ENCODE assay signal across 1 cellular context in genomic region chr16:57299719-57300386, GRCh38.
TF ChIP-seq lines count a peak whose summit lies in the region.

No MANE protein-coding gene starts in this region.

TF ChIP-seq in HepG2, 621 proteins besides CTCF, POLR2A, EP300 and RAD21 (continued from another document and continues in another):
- TF ChIP-seq ZNF20 (CRISPR knock-in tag; IDR thresholded peaks at IDR 0.05) (no peak; the same call in 1 of the 2 replicates), NR0B2 (CRISPR knock-in tag; IDR thresholded peaks at IDR 0.05) (peak; percentile 39; the same call in 1 of the 2 replicates), BATF2 (CRISPR knock-in tag; IDR thresholded peaks at IDR 0.05) (no peak), PPARG (CRISPR knock-in tag; conservative IDR thresholded peaks at IDR 0.05) (peak; percentile 73; the same call in 1 of the 2 replicates), ZNF564 (CRISPR knock-in tag; IDR thresholded peaks at IDR 0.05) (peak; percentile 83; the same call in 1 of the 2 replicates), NCOA5 (CRISPR knock-in tag; IDR thresholded peaks at IDR 0.05) (no peak), SMYD3 (CRISPR knock-in tag; IDR thresholded peaks at IDR 0.05) (no peak), ZNF143 (CRISPR knock-in tag; IDR thresholded peaks at IDR 0.05) (no peak), ZNF383 (CRISPR knock-in tag; IDR thresholded peaks at IDR 0.05; ENCODE audit: borderline replicate concordance) (no peak; the same call in 1 of the 2 replicates), ZFP1 (CRISPR knock-in tag; IDR thresholded peaks at IDR 0.05) (no peak; the same call in 1 of the 2 replicates), RFXANK (CRISPR knock-in tag; IDR thresholded peaks at IDR 0.05) (peak; percentile 71; the same call in 1 of the 2 replicates), ZNF660 (CRISPR knock-in tag; IDR thresholded peaks at IDR 0.05; ENCODE audit: borderline replicate concordance, low read depth) (no peak), ARNT2 (CRISPR knock-in tag; IDR thresholded peaks at IDR 0.05; ENCODE audit: low read depth) (peak; percentile 80; the same call in 1 of the 2 replicates), ZNF282 (IDR thresholded peaks at IDR 0.05; ENCODE audit: partially characterized antibody) (no peak), ZNF749 (CRISPR knock-in tag; IDR thresholded peaks at IDR 0.05; ENCODE audit: borderline replicate concordance) (no peak; the same call in 1 of the 2 replicates), ZBTB42 (CRISPR knock-in tag; IDR thresholded peaks at IDR 0.05) (peak; percentile 61; the same call in 1 of the 2 replicates), ATF5 (CRISPR knock-in tag; IDR thresholded peaks at IDR 0.05; ENCODE audit: low read depth) (no peak), ZBTB33 (CRISPR knock-in tag; IDR thresholded peaks at IDR 0.05) (peak; percentile 52; the same call in 1 of the 2 replicates), CBX1 (IDR thresholded peaks at IDR 0.05; ENCODE audit: low read depth) (peak; percentile 74), ZNF382 (CRISPR knock-in tag; IDR thresholded peaks at IDR 0.05; ENCODE audit: borderline replicate concordance) (no peak), NR2F6 (IDR thresholded peaks at IDR 0.05) (no peak; the same call in 1 of the 2 replicates), NR2F6 (CRISPR knock-in tag; IDR thresholded peaks at IDR 0.05) (peak; percentile 73), ZNF746 (CRISPR knock-in tag; IDR thresholded peaks at IDR 0.05) (no peak; the same call in 1 of the 2 replicates), ZNF558 (CRISPR knock-in tag; IDR thresholded peaks at IDR 0.05; ENCODE audit: borderline replicate concordance) (peak; percentile 91), ZBTB7B (CRISPR knock-in tag; IDR thresholded peaks at IDR 0.05) (peak; percentile 67), CENPBD1 (CRISPR knock-in tag; IDR thresholded peaks at IDR 0.05; ENCODE audit: borderline replicate concordance, low read depth) (peak; percentile 95; the same call in 1 of the 2 replicates), ZIK1 (CRISPR knock-in tag; IDR thresholded peaks at IDR 0.05; ENCODE audit: borderline replicate concordance, low read depth) (no peak), MAZ (IDR thresholded peaks at IDR 0.05; ENCODE audit: borderline replicate concordance, low read depth, low read length) (no peak), MAZ (CRISPR knock-in tag; IDR thresholded peaks at IDR 0.05; ENCODE audit: low read depth) (no peak; the same call in none of the 2 replicates), JARID2 (CRISPR knock-in tag; IDR thresholded peaks at IDR 0.05; ENCODE audit: insufficient replicate concordance) (no peak), ZZZ3 (CRISPR knock-in tag; IDR thresholded peaks at IDR 0.05; ENCODE audit: borderline replicate concordance) (no peak), SUZ12 (IDR thresholded peaks at IDR 0.05; ENCODE audit: low read depth, low read length) (no peak), ZNF605 (CRISPR knock-in tag; IDR thresholded peaks at IDR 0.05) (peak; percentile 88), REPIN1 (CRISPR knock-in tag; IDR thresholded peaks at IDR 0.05; ENCODE audit: borderline replicate concordance, low read depth) (peak; percentile 65; the same call in 1 of the 2 replicates), ZXDC (CRISPR knock-in tag; IDR thresholded peaks at IDR 0.05) (peak; percentile 81; the same call in 1 of the 2 replicates), MAFK (conservative IDR thresholded peaks at IDR 0.05 in 1 of 2, IDR thresholded peaks at IDR 0.05 in 1 of 2; ENCODE audit: low read length in 2 of 2) (no peak), CERS6 (CRISPR knock-in tag; IDR thresholded peaks at IDR 0.05) (no peak; the same call in 1 of the 2 replicates), GATAD2A (CRISPR knock-in tag; IDR thresholded peaks at IDR 0.05) (peak; percentile 69), ATRX (CRISPR knock-in tag; IDR thresholded peaks at IDR 0.05; ENCODE audit: borderline replicate concordance) (no peak), HMG20A (CRISPR knock-in tag; IDR thresholded peaks at IDR 0.05; ENCODE audit: borderline replicate concordance) (peak; percentile 18; the same call in 1 of the 2 replicates), SKI (IDR thresholded peaks at IDR 0.05; ENCODE audit: partially characterized antibody) (peak; percentile 79), TRAFD1 (CRISPR knock-in tag; IDR thresholded peaks at IDR 0.05; ENCODE audit: borderline replicate concordance) (no peak), THAP7 (CRISPR knock-in tag; IDR thresholded peaks at IDR 0.05) (no peak), MTA3 (CRISPR knock-in tag; IDR thresholded peaks at IDR 0.05) (no peak), RARA (CRISPR knock-in tag; IDR thresholded peaks at IDR 0.05) (peak; percentile 56; the same call in 1 of the 2 replicates), ZNF740 (CRISPR knock-in tag; IDR thresholded peaks at IDR 0.05) (no peak; the same call in 1 of the 2 replicates), NRL (CRISPR knock-in tag; IDR thresholded peaks at IDR 0.05; ENCODE audit: borderline replicate concordance) (0 out of 2 replicates have a peak, but pooled peaks have one; percentile 21), ZBTB4 (CRISPR knock-in tag; IDR thresholded peaks at IDR 0.05; ENCODE audit: borderline replicate concordance) (no peak), POLR2AphosphoS5 (IDR thresholded peaks at IDR 0.05; ENCODE audit: low read depth, low read length) (no peak), SMARCE1 (IDR thresholded peaks at IDR 0.05; ENCODE audit: borderline replicate concordance) (no peak), GATAD1 (CRISPR knock-in tag; IDR thresholded peaks at IDR 0.05) (peak; percentile 33; the same call in 1 of the 2 replicates), SPEN (CRISPR knock-in tag; IDR thresholded peaks at IDR 0.05; ENCODE audit: low read depth) (no peak), RFX5 (IDR thresholded peaks at IDR 0.05; ENCODE audit: low read depth, low read length) (peak; percentile 52; the same call in 1 of the 2 replicates), NR2F2 (IDR thresholded peaks at IDR 0.05; ENCODE audit: borderline replicate concordance, low read depth) (peak; percentile 69; the same call in 1 of the 2 replicates)
